11 cellular contexts compared by ENCODE assay signal in the genomic region with DNA sequence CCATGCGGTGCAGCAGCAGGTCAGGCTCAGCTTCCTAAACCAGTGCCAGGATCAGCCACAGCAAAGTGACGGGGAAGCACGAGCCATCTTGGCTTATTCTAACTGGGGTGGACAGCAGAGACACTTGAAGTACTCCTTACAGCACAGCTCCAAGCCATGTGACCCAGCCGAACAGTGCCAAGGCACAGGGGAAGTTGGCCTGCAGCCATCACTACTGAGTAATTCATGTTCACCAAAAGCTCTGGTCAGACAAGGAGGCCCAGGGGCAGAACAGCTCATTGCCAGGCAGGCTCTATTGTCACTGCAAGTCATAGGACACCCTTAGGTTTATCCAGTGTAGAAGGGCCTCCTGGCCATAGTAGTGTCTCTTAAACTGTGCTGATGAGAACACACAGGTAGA. TPM values are rescaled to one million over a fixed set of nuclear protein-coding genes. Genes with fewer than 3 reads are reported as not detected.
DNase-seq lines count a peak whose midpoint lies in the region; ATAC-seq and TF ChIP-seq lines count a peak whose summit lies in the region.
"Had no signal": no experiment of that assay in that cellular context is flagged by ENCODE, and none has a peak within 500 bp of the region (broad histone marks: within the 10 kb centered on the region; RNA-seq: fewer than 3 reads in every experiment).

No MANE protein-coding gene starts in this region.

- H3K4me3 ChIP-seq in testis (no peak overlapping the region), psoas muscle (no peak overlapping the region)

- H3K4me1 Mint-ChIP-seq in chondrocyte (ENCODE audit: low read depth) (no peaks in the 10 kb centered on the region), glutamatergic neuron (ENCODE audit: low read depth, unreplicated experiment) (no peaks in the 10 kb centered on the region)

- 56 to 100% methylated on average over 3 to 4 of the region's 4 CpGs for WGBS in testis, 2 donors
- WGBS in psoas muscle, 3 donors, result 28 to 54% (median 37%) methylated on average over 4 of the region's 4 CpGs

- H3K27ac Mint-ChIP-seq in chondrocyte (ENCODE audit: unreplicated experiment) (no peak overlapping the region), glutamatergic neuron (ENCODE audit: unreplicated experiment) (no peak overlapping the region)
- H3K27ac Mint-ChIP-seq: activated naive CD4-positive, alpha-beta T cell treated with anti-CD3 and anti-CD28 coated beads, Interleukin-2, amount 50 U/mL, for 72 hours had no signal

- TF ChIP-seq CTCF in VCaP (conservative IDR thresholded peaks at IDR 0.05) (no peak), testis (IDR thresholded peaks at IDR 0.05) (no peak), chondrocyte (IDR thresholded peaks at IDR 0.05) (no peak), psoas muscle (IDR thresholded peaks at IDR 0.05) (no peak), glutamatergic neuron (IDR thresholded peaks at IDR 0.05; ENCODE audit: partially characterized antibody, unreplicated experiment) (no peak)

- ATAC-seq in Right ventricle myocardium superior (ENCODE audit: poor library complexity) (peak; percentile 61), psoas muscle (no peak), GM21529 (IDR thresholded peaks at IDR 0.05; ENCODE audit: unreplicated experiment) (no peak)
- ATAC-seq: activated naive CD4-positive, alpha-beta T cell treated with anti-CD3 and anti-CD28 coated beads, Interleukin-2, amount 50 U/mL, for 72 hours had no signal

- no peak overlapping the region for H3K4me3 Mint-ChIP-seq in chondrocyte (ENCODE audit: unreplicated experiment)
- H3K4me3 Mint-ChIP-seq in glutamatergic neuron (ENCODE audit: unreplicated experiment), result no peak overlapping the region

- no peaks in the 10 kb centered on the region for H3K4me1 ChIP-seq in testis
- no peaks in the 10 kb centered on the region for H3K4me1 ChIP-seq in psoas muscle

- intact Hi-C loops in Right ventricle myocardium superior (cut with DNase I) (no loop called here), testis (cut with DNase I; ENCODE audit: low total_unique reads) (no loop called here), psoas muscle (cut with DNase I) (no loop called here)

- DNase-seq in HS-5 (ENCODE audit: low read depth) (peak; percentile 13), Right ventricle myocardium superior (peak; percentile 55), testis (peak; percentile 61), chondrocyte (ENCODE audit: low spot score) (no peak), psoas muscle (no peak), glutamatergic neuron (no peak)
- DNase-seq: NCI-H526 had no signal

- H3K36me3 Mint-ChIP-seq in chondrocyte (ENCODE audit: low read depth) (no peaks in the 10 kb centered on the region), glutamatergic neuron (ENCODE audit: unreplicated experiment) (no peaks in the 10 kb centered on the region)
- H3K36me3 Mint-ChIP-seq: activated naive CD4-positive, alpha-beta T cell treated with anti-CD3 and anti-CD28 coated beads, Interleukin-2, amount 50 U/mL, for 72 hours had no signal

- H3K27ac ChIP-seq in VCaP (peak overlapping the region; percentile 43), testis (no peak overlapping the region), psoas muscle (no peak overlapping the region)
- H3K27ac ChIP-seq: neutrophil had no signal

- H3K9me3 ChIP-seq in testis (no peaks in the 10 kb centered on the region), psoas muscle (no peaks in the 10 kb centered on the region)
- H3K9me3 ChIP-seq: neutrophil had no signal

- peaks cover 9% of the 10 kb centered on the region for H3K27me3 Mint-ChIP-seq in chondrocyte (ENCODE audit: low read depth)
- no peaks in the 10 kb centered on the region for H3K27me3 Mint-ChIP-seq in glutamatergic neuron (ENCODE audit: unreplicated experiment)

- H3K27me3 ChIP-seq in testis, result no peaks in the 10 kb centered on the region
- no peaks in the 10 kb centered on the region for H3K27me3 ChIP-seq in psoas muscle (ENCODE audit: insufficient read depth in 3 of 3, low read length in 2 of 3)
- H3K27me3 ChIP-seq: neutrophil had no signal

- H3K9me3 Mint-ChIP-seq in chondrocyte (ENCODE audit: low read depth) (no peaks in the 10 kb centered on the region), glutamatergic neuron (ENCODE audit: unreplicated experiment) (no peaks in the 10 kb centered on the region)
- H3K9me3 Mint-ChIP-seq: activated naive CD4-positive, alpha-beta T cell treated with anti-CD3 and anti-CD28 coated beads, Interleukin-2, amount 50 U/mL, for 72 hours had no signal

- TF ChIP-seq POLR2A in testis (IDR thresholded peaks at IDR 0.05), result no peak

- H3K36me3 ChIP-seq in testis (ENCODE audit: low read depth, missing control alignments) (no peaks in the 10 kb centered on the region), psoas muscle (ENCODE audit: insufficient read depth in 1 of 2, low read depth in 1 of 2) (no peaks in the 10 kb centered on the region)
- H3K36me3 ChIP-seq: neutrophil had no signal

RNA-seq across cellular contexts. Expression of a gene that starts 23.4 kb away (rescaled TPM):
- total RNA-seq in Right ventricle myocardium superior (not detected), testis (1 to 10 TPM in 1 of 2 donors, under 1 TPM in 1; 0.50 to 2.3 TPM), chondrocyte (not detected in 3 replicates), psoas muscle (not detected), glutamatergic neuron (ENCODE audit: unreplicated experiment) (not detected)
- polyA plus RNA-seq in testis (ENCODE audit: insufficient read depth, low read depth, low replicate concordance) (2.8 TPM), psoas muscle (not detected)
- total RNA-seq: activated naive CD4-positive, alpha-beta T cell treated with anti-CD3 and anti-CD28 coated beads, Interleukin-2, amount 50 U/mL, for 72 hours had no signal

Comparison
In these comparisons a context has a peak if more than half of its experiments do, and no peak if none do; other contexts are left out.
1. DNase-seq: peak in HS-5 (single experiment), Right ventricle myocardium superior (single experiment) and testis (single experiment); none in chondrocyte (single experiment), psoas muscle (0 of 2) and glutamatergic neuron (single experiment).